Comparison of ENCODE assay signal across 1 cellular context in genomic region chr6:148491638-148492210, GRCh38.
A peak's percentile ranks its signal among the peaks of the same experiment; 100 is the strongest.
TF ChIP-seq lines count a peak whose summit lies in the region.

No MANE protein-coding gene starts in this region.

TF ChIP-seq in HepG2, 621 proteins besides CTCF, POLR2A, EP300 and RAD21:
- TF ChIP-seq ATF7 (IDR thresholded peaks at IDR 0.05) (0 out of 2 replicates have a peak, but pooled peaks have one; percentile 32), ATF7 (CRISPR knock-in tag; IDR thresholded peaks at IDR 0.05) (no peak), HNF1A (IDR thresholded peaks at IDR 0.05; ENCODE audit: low read depth) (no peak), HNF1A (CRISPR knock-in tag; IDR thresholded peaks at IDR 0.05; ENCODE audit: borderline replicate concordance) (no peak), MED13 (CRISPR knock-in tag; IDR thresholded peaks at IDR 0.05) (no peak), JUNB (CRISPR knock-in tag; IDR thresholded peaks at IDR 0.05; ENCODE audit: borderline replicate concordance) (no peak)
